In genomic region chr4:13430834-13431568, GRCh38 we compare ENCODE assay signal across 12 cellular contexts. TPM values are rescaled to one million over a fixed set of nuclear protein-coding genes. Genes with fewer than 3 reads are reported as not detected.
A peak's percentile ranks its signal among the peaks of the same experiment; 100 is the strongest.
DNase-seq lines count a peak whose midpoint lies in the region; ATAC-seq, FAIRE-seq and TF ChIP-seq lines count a peak whose summit lies in the region.
"Had no signal": no experiment of that assay in that cellular context is flagged by ENCODE, and none has a peak within 500 bp of the region (broad histone marks: within the 10 kb centered on the region; RNA-seq: fewer than 3 reads in every experiment).

No MANE protein-coding gene starts in this region.

- H3K27me3 Mint-ChIP-seq in Calu3 (ENCODE audit: unreplicated experiment) (no peaks in the 10 kb centered on the region), astrocyte (ENCODE audit: low read depth, unreplicated experiment) (no peaks in the 10 kb centered on the region)

- ATAC-seq in left lobe of liver (peak; percentile 57), GM18870 (IDR thresholded peaks at IDR 0.05; ENCODE audit: unreplicated experiment) (no peak)

- H4K20me1 ChIP-seq in astrocyte (ENCODE audit: insufficient read depth, low read length) = peaks cover 38% of the 10 kb centered on the region

- no peaks in the 10 kb centered on the region for H3K27me3 ChIP-seq in astrocyte (ENCODE audit: insufficient read depth, low read length)

- H3K27ac Mint-ChIP-seq in Calu3 (ENCODE audit: unreplicated experiment) (no peak overlapping the region), astrocyte (ENCODE audit: unreplicated experiment) (peak overlapping the region; percentile 78)

- no TSS peak for BruUV-seq in Calu3 (replicated peaks; lab: Mats Ljungman, UMichigan)

- peaks cover 16% of the 10 kb centered on the region for H3K4me1 Mint-ChIP-seq in Calu3 (ENCODE audit: low read depth, unreplicated experiment)
- peaks cover 28% of the 10 kb centered on the region for H3K4me1 Mint-ChIP-seq in astrocyte (ENCODE audit: low read depth, unreplicated experiment)

- H3K4me3 Mint-ChIP-seq in Calu3 (ENCODE audit: low read depth, unreplicated experiment) (no peak overlapping the region), astrocyte (ENCODE audit: unreplicated experiment) (no peak overlapping the region)

- no peak overlapping the region for H3K4me3 ChIP-seq in astrocyte (ENCODE audit: insufficient read depth, low read depth, low read length)

- H3K9ac ChIP-seq in astrocyte (ENCODE audit: low read length) = no peak overlapping the region

- no peak overlapping the region for H3K27ac ChIP-seq in astrocyte (ENCODE audit: low read depth, low read length)

- DNase-seq in Calu3 (no peak), HUDEP-2 (lab: John Stamatoyannopoulos, UW; ENCODE audit: unreplicated experiment in 76 of 76) (peak in 43 of 76 experiments; percentile 1 to 73 (median 18)), astrocyte (ENCODE audit: low read depth) (no peak), left lobe of liver (ENCODE audit: low spot score) (no peak), dedifferentiated amniotic fluid mesenchymal stem cell (ENCODE audit: extremely low spot score) (no peak), NCI-H748 treated with DMSO at 0.1 percent for 48 hours (lab: John Stamatoyannopoulos, UW) (no peak), inferior parietal cortex (ENCODE audit: extremely low spot score) (no peak)
- DNase-seq: activated CD4-positive, CD25-positive, alpha-beta regulatory T cell treated with anti-CD3 and anti-CD28 coated beads, Interleukin-2, amount 50 U/mL, for 72 hours; activated gamma-delta T cell; DMS 273 treated with DMSO at 0.1 percent for 48 hours; NCI-H1436 treated with DMSO at 0.1 percent for 48 hours had no signal

- H3K4me1 ChIP-seq in astrocyte (ENCODE audit: insufficient read depth, low read length) = no peaks in the 10 kb centered on the region

- no peak overlapping the region for H2AFZ ChIP-seq in astrocyte (ENCODE audit: low read depth, low read length)

- H3K9me3 ChIP-seq in astrocyte (ENCODE audit: insufficient read depth, low read depth, low read length) = no peaks in the 10 kb centered on the region

- FAIRE-seq in astrocyte (lab: Jason Lieb, UNC) = no peak

- no peak overlapping the region for H3K4me2 ChIP-seq in astrocyte (ENCODE audit: low read length)

- TF ChIP-seq CTCF in Calu3 (IDR thresholded peaks at IDR 0.05; ENCODE audit: unreplicated experiment) = peak; percentile 20
- TF ChIP-seq CTCF in astrocyte (IDR thresholded peaks at IDR 0.05; ENCODE audit: insufficient read depth, low read depth, low read length) = no peak

- peaks cover 26% of the 10 kb centered on the region for H3K79me2 ChIP-seq in astrocyte (ENCODE audit: insufficient read depth, low read length)

- no peaks in the 10 kb centered on the region for H3K36me3 ChIP-seq in astrocyte (ENCODE audit: insufficient read depth, low read length)

- peaks cover under 1% of the 10 kb centered on the region for H3K9me3 Mint-ChIP-seq in Calu3 (ENCODE audit: low read depth, unreplicated experiment)
- no peaks in the 10 kb centered on the region for H3K9me3 Mint-ChIP-seq in astrocyte (ENCODE audit: unreplicated experiment)

- CTCF ChIA-PET in Calu3 (lab: Charles Lee) = no interaction called here

- intact Hi-C loops in Calu3 (cut with micrococcal nuclease; ENCODE audit: unreplicated experiment) = no loop called here

- H3K36me3 Mint-ChIP-seq in Calu3 (ENCODE audit: insufficient read depth, unreplicated experiment) = peaks cover 6% of the 10 kb centered on the region
- H3K36me3 Mint-ChIP-seq in astrocyte (ENCODE audit: low read depth, unreplicated experiment) = no peaks in the 10 kb centered on the region

RNA-seq across cellular contexts. Expression of gene RAB28, which starts 53.1 kb away (rescaled TPM):
- total RNA-seq in Calu3 (2022) (10.6 and 11.3 TPM in 2 replicates), astrocyte (11.9 and 13.8 TPM in 2 replicates), left lobe of liver (4.8 TPM)

Comparison
In these comparisons a context has a peak if more than half of its experiments do, and no peak if none do; other contexts are left out.
1. DNase-seq: peak in HUDEP-2 (43 of 76); none in Calu3 (single experiment), astrocyte (single experiment), left lobe of liver (single experiment), dedifferentiated amniotic fluid mesenchymal stem cell (single experiment), NCI-H748 treated with DMSO at 0.1 percent for 48 hours (single experiment) and inferior parietal cortex (single experiment).